In the genomic region with DNA sequence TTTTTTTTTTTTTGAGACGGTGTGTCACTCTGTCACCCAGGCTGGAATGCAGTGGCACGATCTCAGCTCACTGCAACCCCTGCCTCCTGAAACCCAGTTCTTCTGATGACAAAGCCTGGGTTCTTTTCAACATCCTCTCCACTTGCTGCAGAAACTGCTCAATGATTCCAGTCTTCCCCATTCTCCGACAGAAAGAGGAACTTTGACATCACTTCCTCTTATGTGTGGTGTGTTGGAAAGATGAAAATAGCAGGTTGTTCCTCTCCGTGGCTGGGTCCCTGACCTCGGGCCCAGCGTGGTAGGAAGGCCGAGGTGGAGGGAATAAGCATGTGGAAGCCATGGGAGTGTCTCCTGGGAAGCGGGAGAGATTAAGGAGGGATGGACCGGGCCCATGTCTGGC, we compare ENCODE assay signal across 22 cellular contexts.
DNase-seq lines count a peak whose midpoint lies in the region; ATAC-seq and TF ChIP-seq lines count a peak whose summit lies in the region.
"Had no signal": no experiment of that assay in that cellular context is flagged by ENCODE, and none has a peak within 500 bp of the region (broad histone marks: within the 10 kb centered on the region; RNA-seq: fewer than 3 reads in every experiment).

No MANE protein-coding gene starts in this region.

- TF ChIP-seq POLR2A in tibial nerve (IDR thresholded peaks at IDR 0.05) (no peak), vagina (IDR thresholded peaks at IDR 0.05) (no peak)

- no peaks in the 10 kb centered on the region for H3K36me3 Mint-ChIP-seq in activated CD4-positive, alpha-beta memory T cell treated with anti-CD3 and anti-CD28 coated beads for 36 hours

- H3K79me2 ChIP-seq in OCI-LY7 (ENCODE audit: insufficient read depth, low read depth, low read length), result no peaks in the 10 kb centered on the region

- H3K36me3 ChIP-seq in OCI-LY7 (ENCODE audit: insufficient read depth, low read length), result no peaks in the 10 kb centered on the region
- H3K36me3 ChIP-seq in tibial nerve, result no peaks in the 10 kb centered on the region
- no peaks in the 10 kb centered on the region for H3K36me3 ChIP-seq in effector memory CD4-positive, alpha-beta T cell (ENCODE audit: control insufficient read depth, insufficient read depth, low read length)
- no peaks in the 10 kb centered on the region for H3K36me3 ChIP-seq in vagina
- H3K36me3 ChIP-seq: cardiac muscle cell, left ventricle myocardium inferior, right atrium auricular region, suprapubic skin had no signal

- H3K9me3 Mint-ChIP-seq in activated CD4-positive, alpha-beta memory T cell treated with anti-CD3 and anti-CD28 coated beads for 36 hours, result no peaks in the 10 kb centered on the region

- TF ChIP-seq EP300 in tibial nerve (IDR thresholded peaks at IDR 0.05), result peak; percentile 39 to 54

- H3K4me3 Mint-ChIP-seq in activated CD4-positive, alpha-beta memory T cell treated with anti-CD3 and anti-CD28 coated beads for 36 hours, result no peak overlapping the region

- H3K4me1 ChIP-seq in OCI-LY7 (ENCODE audit: insufficient read depth, low read length, poor library complexity, severe bottlenecking) (peaks cover 8% of the 10 kb centered on the region), tibial nerve (no peaks in the 10 kb centered on the region), vagina (no peaks in the 10 kb centered on the region)
- H3K4me1 ChIP-seq in effector memory CD4-positive, alpha-beta T cell (ENCODE audit: control insufficient read depth, insufficient read depth, low read length, poor library complexity, severe bottlenecking), result no peaks in the 10 kb centered on the region
- H3K4me1 ChIP-seq: left ventricle myocardium inferior, right atrium auricular region, suprapubic skin had no signal

- POLR2A ChIA-PET in OCI-LY7 (lab: Charles Lee), result interaction anchor here (0.6 kb wide), 1 partner anchor 187 kb away, joined by 3 read pairs; no protein-coding TSS in a partner anchor
- POLR2A ChIA-PET in activated CD4-positive, alpha-beta memory T cell treated with anti-CD3 and anti-CD28 coated beads for 36 hours (lab: Charles Lee), result no interaction called here

- no peak overlapping the region for H3K27ac Mint-ChIP-seq in activated CD4-positive, alpha-beta memory T cell treated with anti-CD3 and anti-CD28 coated beads for 36 hours

- CTCF ChIA-PET in OCI-LY7 (lab: Charles Lee; ENCODE audit: unreplicated experiment), result no interaction called here
- CTCF ChIA-PET in activated CD4-positive, alpha-beta memory T cell treated with anti-CD3 and anti-CD28 coated beads for 36 hours (lab: Charles Lee), result no interaction called here

- H3K4me3 ChIP-seq in OCI-LY7 (ENCODE audit: low read depth, low read length, poor library complexity, severe bottlenecking) (no peak overlapping the region), tibial nerve (no peak overlapping the region), vagina (no peak overlapping the region)
- H3K4me3 ChIP-seq in effector memory CD4-positive, alpha-beta T cell (ENCODE audit: insufficient read depth, low read depth, low read length, poor library complexity, severe bottlenecking), result no peak overlapping the region
- H3K4me3 ChIP-seq: cardiac muscle cell, left ventricle myocardium inferior, right atrium auricular region, suprapubic skin had no signal

- H3K9me2 ChIP-seq in OCI-LY7 (ENCODE audit: insufficient read depth, low read length), result no peaks in the 10 kb centered on the region

- H3K4me1 Mint-ChIP-seq in activated CD4-positive, alpha-beta memory T cell treated with anti-CD3 and anti-CD28 coated beads for 36 hours (ENCODE audit: low read depth), result no peaks in the 10 kb centered on the region

- no peak overlapping the region for H3K27ac ChIP-seq in OCI-LY7 (ENCODE audit: low read depth, low read length, poor library complexity, severe bottlenecking)
- H3K27ac ChIP-seq in tibial nerve, result no peak overlapping the region
- no peak overlapping the region for H3K27ac ChIP-seq in effector memory CD4-positive, alpha-beta T cell (ENCODE audit: insufficient read depth, low read length, poor library complexity, severe bottlenecking)
- H3K27ac ChIP-seq in vagina, result no peak overlapping the region
- H3K27ac ChIP-seq: cardiac muscle cell, left ventricle myocardium inferior, right atrium auricular region, suprapubic skin had no signal

- peak; percentile 33 for ATAC-seq in Right ventricle myocardium inferior

- intact Hi-C loops in Right ventricle myocardium inferior (cut with DNase I), result no loop called here
- intact Hi-C loops in cardiac septum (cut with DNase I), result loop anchor here (5.0 kb wide), 1 partner anchor 148 kb away; no protein-coding TSS in a partner anchor
- intact Hi-C loops in OCI-LY7 (cut with micrococcal nuclease; ENCODE audit: unreplicated experiment), result loop anchor here (5.0 kb wide), 2 partner anchors 233 to 278 kb away; no protein-coding TSS in a partner anchor
- intact Hi-C loops in vagina (cut with DNase I), result no loop called here
- intact Hi-C loops in activated CD4-positive, alpha-beta memory T cell treated with anti-CD3 and anti-CD28 coated beads for 36 hours (cut with micrococcal nuclease), result loop anchor here (5.0 to 10.0 kb wide), 2 partner anchors 146 to 233 kb away; no protein-coding TSS in a partner anchor

- H3K9me3 ChIP-seq in OCI-LY7 (ENCODE audit: low read length) (no peaks in the 10 kb centered on the region), tibial nerve (no peaks in the 10 kb centered on the region), vagina (no peaks in the 10 kb centered on the region)
- H3K9me3 ChIP-seq in effector memory CD4-positive, alpha-beta T cell (ENCODE audit: control insufficient read depth, low read length), result no peaks in the 10 kb centered on the region
- H3K9me3 ChIP-seq: left ventricle myocardium inferior, right atrium auricular region, suprapubic skin had no signal

- H4K20me1 ChIP-seq in OCI-LY7 (ENCODE audit: insufficient read depth, low read length), result no peaks in the 10 kb centered on the region

- no TSS peak for BruUV-seq in OCI-LY7 (replicated peaks; lab: Mats Ljungman, UMichigan)

- H3K4me2 ChIP-seq in OCI-LY7 (ENCODE audit: low read length), result no peak overlapping the region

- no peak overlapping the region for H2AFZ ChIP-seq in OCI-LY7 (ENCODE audit: low read length)

- 53 to 54% methylated on average over 9 of the region's 9 CpGs for WGBS in tibial nerve, 2 donors

- peaks cover 23% of the 10 kb centered on the region for H3K27me3 Mint-ChIP-seq in activated CD4-positive, alpha-beta memory T cell treated with anti-CD3 and anti-CD28 coated beads for 36 hours

- DNase-seq in Right ventricle myocardium inferior (ENCODE audit: missing footprints) (no peak), cardiac septum (ENCODE audit: low spot score) (no peak), OCI-LY7 (ENCODE audit: low spot score) (peak; percentile 20), germinal center (ENCODE audit: low spot score) (peak; percentile 20), tibial nerve (ENCODE audit: low spot score in 2 of 2) (no peak), vagina (ENCODE audit: extremely low spot score in 2 of 2) (no peak)
- no peak for DNase-seq in effector memory CD4-positive, alpha-beta T cell
- DNase-seq in activated CD4-positive, alpha-beta memory T cell treated with anti-CD3 and anti-CD28 coated beads for 36 hours, result no peak
- DNase-seq: 8988T; activated CD4-positive, alpha-beta T cell treated with anti-CD3 and anti-CD28 coated beads, Interleukin-2, amount 50 U/mL, for 48 hours; activated T-cell treated with anti-CD3 and anti-CD28 coated beads, Interleukin-2, amount 50 U/mL, for 48 hours; COR-L47; foreskin fibroblast; HCEC 1CT; left ventricle myocardium inferior; NCI-H1105; NCI-H2171 treated with DMSO at 0.1 percent for 48 hours; SHP77 treated with DMSO at 0.1 percent for 48 hours; T1000 had no signal

- H3K27me3 ChIP-seq in tibial nerve (peaks cover 0 to 8% of the 10 kb centered on the region in 2 donors), vagina (no peaks in the 10 kb centered on the region)
- H3K27me3 ChIP-seq in effector memory CD4-positive, alpha-beta T cell (replicated peaks; ENCODE audit: control insufficient read depth, insufficient read depth, low read length, poor library complexity, severe bottlenecking), result no peaks in the 10 kb centered on the region
- H3K27me3 ChIP-seq: cardiac muscle cell, right atrium auricular region had no signal

- TF ChIP-seq CTCF in OCI-LY7 (conservative IDR thresholded peaks at IDR 0.05; ENCODE audit: low read length), result no peak
- TF ChIP-seq CTCF in tibial nerve (IDR thresholded peaks at IDR 0.05), result no peak
- no peak for TF ChIP-seq CTCF in vagina (IDR thresholded peaks at IDR 0.05)

Comparison
In these comparisons a context has a peak if more than half of its experiments do, and no peak if none do; other contexts are left out.
1. intact Hi-C loops: an anchor here in cardiac septum (5.0 kb wide), OCI-LY7 (5.0 kb wide) and activated CD4-positive, alpha-beta memory T cell treated with anti-CD3 and anti-CD28 coated beads for 36 hours (5.0 to 10.0 kb wide); none called in Right ventricle myocardium inferior and vagina.
2. DNase-seq: peak in OCI-LY7 (single experiment) and germinal center (single experiment); none in Right ventricle myocardium inferior (single experiment), cardiac septum (single experiment), tibial nerve (0 of 2), effector memory CD4-positive, alpha-beta T cell (0 of 3), vagina (0 of 2) and activated CD4-positive, alpha-beta memory T cell treated with anti-CD3 and anti-CD28 coated beads for 36 hours (single experiment).